Comparison of ENCODE assay signal across 17 cellular contexts in genomic region chr16:19709381-19710136, GRCh38. TPM values are rescaled to one million over a fixed set of nuclear protein-coding genes. Genes with fewer than 3 reads are reported as not detected.
DNase-seq lines count a peak whose midpoint lies in the region; ATAC-seq, FAIRE-seq and TF ChIP-seq lines count a peak whose summit lies in the region.
"Had no signal": no experiment of that assay in that cellular context is flagged by ENCODE, and none has a peak within 500 bp of the region (broad histone marks: within the 10 kb centered on the region; RNA-seq: fewer than 3 reads in every experiment).

No MANE protein-coding gene starts in this region.

- peaks cover 33% of the 10 kb centered on the region for H3K36me3 Mint-ChIP-seq in effector memory CD8-positive, alpha-beta T cell (ENCODE audit: insufficient read depth)
- peaks cover 61% of the 10 kb centered on the region for H3K36me3 Mint-ChIP-seq in nephron (ENCODE audit: low read depth)
- peaks cover 32% of the 10 kb centered on the region for H3K36me3 Mint-ChIP-seq in type B pancreatic cell
- H3K36me3 Mint-ChIP-seq in T-cell: peaks cover 57% of the 10 kb centered on the region

- ATAC-seq in left ventricle myocardium superior (no peak), left colon (no peak), T-cell (replicated peaks in 1 of 4) (no peak)
- ATAC-seq in effector memory CD8-positive, alpha-beta T cell (replicated peaks): no peak

- TF ChIP-seq CTCF in nephron (IDR thresholded peaks at IDR 0.05; ENCODE audit: unreplicated experiment in 3 of 3): no peak
- no peak for TF ChIP-seq CTCF in type B pancreatic cell (conservative IDR thresholded peaks at IDR 0.05)

- peak overlapping the region; percentile 17 to 71 for H3K27ac Mint-ChIP-seq in effector memory CD8-positive, alpha-beta T cell
- H3K27ac Mint-ChIP-seq in nephron: peak overlapping the region; percentile 15 to 53 (median 26)
- peak overlapping the region; percentile 6 for H3K27ac Mint-ChIP-seq in type B pancreatic cell
- H3K27ac Mint-ChIP-seq in T-cell: peak overlapping the region in 1 of 2 donors; percentile 17
- H3K27ac Mint-ChIP-seq: dendritic cell treated with granulocyte-macrophage colony-stimulating factor and Interleukin-4, amounts not matched to agents 40 ng/mL and 50 ng/mL, for 4 days had no signal

- no peaks in the 10 kb centered on the region for H3K27me3 Mint-ChIP-seq in effector memory CD8-positive, alpha-beta T cell
- H3K27me3 Mint-ChIP-seq in nephron (ENCODE audit: low read depth) (peaks cover 3% of the 10 kb centered on the region), type B pancreatic cell (no peaks in the 10 kb centered on the region), T-cell (no peaks in the 10 kb centered on the region)
- H3K27me3 Mint-ChIP-seq: dendritic cell treated with granulocyte-macrophage colony-stimulating factor and Interleukin-4, amounts not matched to agents 40 ng/mL and 50 ng/mL, for 4 days had no signal

- no peaks in the 10 kb centered on the region for H3K9me3 Mint-ChIP-seq in effector memory CD8-positive, alpha-beta T cell
- H3K9me3 Mint-ChIP-seq in nephron (no peaks in the 10 kb centered on the region), type B pancreatic cell (no peaks in the 10 kb centered on the region), T-cell (no peaks in the 10 kb centered on the region)
- H3K9me3 Mint-ChIP-seq: dendritic cell treated with granulocyte-macrophage colony-stimulating factor and Interleukin-4, amounts not matched to agents 40 ng/mL and 50 ng/mL, for 4 days had no signal

- intact Hi-C loops in cardiac septum (cut with DNase I) (no loop called here), left ventricle myocardium superior (cut with micrococcal nuclease) (no loop called here), left colon (cut with DNase I, micrococcal nuclease) (no loop called here)

- peaks cover 10 to 12% of the 10 kb centered on the region in 2 donors for H3K4me1 Mint-ChIP-seq in effector memory CD8-positive, alpha-beta T cell (ENCODE audit: low read depth in 2 of 2)
- H3K4me1 Mint-ChIP-seq in nephron (peaks cover 43% of the 10 kb centered on the region), type B pancreatic cell (ENCODE audit: unreplicated experiment) (peaks cover 8% of the 10 kb centered on the region), T-cell (peaks cover 12 to 16% (median 13%) of the 10 kb centered on the region in 3 donors)

- POLR2A ChIA-PET in T-cell (lab: Charles Lee): no interaction called here

- DNase-seq in cardiac septum (ENCODE audit: low spot score): peak; percentile 71
- DNase-seq in left ventricle myocardium superior: no peak
- no peak for DNase-seq in effector memory CD8-positive, alpha-beta T cell
- no peak for DNase-seq in type B pancreatic cell (ENCODE audit: extremely low spot score, unreplicated experiment)
- no peak for DNase-seq in left colon
- DNase-seq in T-cell: no peak
- no peak for DNase-seq in RCC 7860 (ENCODE audit: low spot score)
- DNase-seq: activated CD4-positive, CD25-positive, alpha-beta regulatory T cell treated with anti-CD3 and anti-CD28 coated beads, Interleukin-2, amount 50 U/mL, for 72 hours; activated T-cell treated with anti-CD3 and anti-CD28 coated beads, Interleukin-2, amount 50 U/mL, for 1 hour; amniotic stem cell; COR-L47; NCI-H82; T-helper 1 cell had no signal

- CTCF ChIA-PET in T-cell (lab: Charles Lee): no interaction called here

- H3K4me3 Mint-ChIP-seq in effector memory CD8-positive, alpha-beta T cell: no peak overlapping the region
- H3K4me3 Mint-ChIP-seq in nephron (peak overlapping the region in 1 of 3 experiments; percentile 1), type B pancreatic cell (no peak overlapping the region), T-cell (no peak overlapping the region)
- H3K4me3 Mint-ChIP-seq: dendritic cell treated with granulocyte-macrophage colony-stimulating factor and Interleukin-4, amounts not matched to agents 40 ng/mL and 50 ng/mL, for 4 days had no signal

- no peak for FAIRE-seq in RCC 7860 (lab: Jason Lieb, UNC)
- FAIRE-seq: G401.6, urothelium cell line had no signal

RNA-seq across cellular contexts. Expression of gene KNOP1, which starts 8.5 kb away (rescaled TPM):
- total RNA-seq in cardiac septum (6.8 TPM), left ventricle myocardium superior (9.0 TPM), type B pancreatic cell (ENCODE audit: low replicate concordance) (44.1 and 54.9 TPM in 2 replicates), left colon (10 to 100 TPM; 18.4 to 22.8 TPM), T-cell (10 to 100 TPM in 4 of 5 donors, 1 to 10 TPM in 1; 8.2 to 20.4 (median 18.6) TPM)

RNA-seq across cellular contexts. Expression of gene IQCK, which starts 8.5 kb away (rescaled TPM):
- total RNA-seq in cardiac septum (7.3 TPM), left ventricle myocardium superior (6.5 TPM), type B pancreatic cell (ENCODE audit: low replicate concordance) (11.8 and 23.0 TPM in 2 replicates), left colon (10 to 100 TPM; 11.0 to 13.8 TPM), T-cell (1 to 10 TPM; 1.6 to 3.3 (median 2.0) TPM)
